Comparison of ENCODE assay signal across 22 cellular contexts in genomic region chr11:4523666-4524065, GRCh38. TPM values are rescaled to one million over a fixed set of nuclear protein-coding genes. Genes with fewer than 3 reads are reported as not detected.
A peak's percentile ranks its signal among the peaks of the same experiment; 100 is the strongest.
DNase-seq lines count a peak whose midpoint lies in the region; ATAC-seq lines count a peak whose summit lies in the region.
"Had no signal": no experiment of that assay in that cellular context is flagged by ENCODE, and none has a peak within 500 bp of the region (broad histone marks: within the 10 kb centered on the region; RNA-seq: fewer than 3 reads in every experiment).

No MANE protein-coding gene starts in this region.

- ATAC-seq in GM18909 (IDR thresholded peaks at IDR 0.05; ENCODE audit: poor library complexity, unreplicated experiment) (no peak), GM18858 (IDR thresholded peaks at IDR 0.05; ENCODE audit: unreplicated experiment) (no peak)
- ATAC-seq: GM12878, GM23338, HepG2 had no signal

- DNase-seq in EH (ENCODE audit: low read depth) (peak; percentile 25), LHCN-M2 (ENCODE audit: low read depth) (peak; percentile 3), fibroblast of peridontal ligament (ENCODE audit: extremely low read depth) (peak; percentile 35), renal cortical epithelial cell (ENCODE audit: low read depth) (peak; percentile 56)
- no peak for DNase-seq in central memory CD4-positive, alpha-beta T cell
- DNase-seq in stimulated activated CD4-positive, alpha-beta T cell treated with anti-CD3 and anti-CD28 coated beads, Interleukin-2, amount 100 ng/mL, for 48 hours = no peak
- DNase-seq: ACHN; CD4-positive, alpha-beta memory T cell; DMS153; DMS79; GF-D8; HCEC 1CT; Karpas-422; KBM-7 had no signal

RNA-seq across cellular contexts. Expression of gene OR52M1, which starts 21.3 kb away (rescaled TPM):
- total RNA-seq in LHCN-M2 (2014; rRNA removed) (not detected in 2 replicates), renal cortical epithelial cell (not detected in 2 replicates)
- not detected for polyA plus RNA-seq in LHCN-M2 (2012)
- total RNA-seq: CD4-positive, alpha-beta memory T cell; Daoy; GM12878; GM23338; HepG2 had no signal
- polyA plus RNA-seq: CD14-positive monocyte; CD4-positive, alpha-beta memory T cell; GM12878; GM23338; HepG2; IgD-negative memory B cell had no signal

RNA-seq across cellular contexts. Expression of gene OR52K1, which starts 41.2 kb away (rescaled TPM):
- total RNA-seq in LHCN-M2 (2014; rRNA removed) (not detected in 2 replicates), renal cortical epithelial cell (not detected in 2 replicates)
- not detected for polyA plus RNA-seq in LHCN-M2 (2012)
- total RNA-seq: CD4-positive, alpha-beta memory T cell; Daoy; GM12878; GM23338; HepG2 had no signal
- polyA plus RNA-seq: CD14-positive monocyte, GM12878, GM23338, HepG2, IgD-negative memory B cell had no signal

RNA-seq across cellular contexts. Expression of gene OR52I2, which starts 57.9 kb away (rescaled TPM):
- total RNA-seq in LHCN-M2 (2014; rRNA removed) (not detected in 2 replicates), renal cortical epithelial cell (not detected in 2 replicates)
- not detected for polyA plus RNA-seq in LHCN-M2 (2012)
- total RNA-seq: CD4-positive, alpha-beta memory T cell; Daoy; GM12878; GM23338; HepG2 had no signal
- polyA plus RNA-seq: CD14-positive monocyte; CD4-positive, alpha-beta memory T cell; HepG2; IgD-negative memory B cell had no signal

Comparison
In these comparisons a context has a peak if more than half of its experiments do, and no peak if none do; other contexts are left out.
1. DNase-seq: peak in EH (single experiment), LHCN-M2 (single experiment), fibroblast of peridontal ligament (single experiment) and renal cortical epithelial cell (single experiment); none in central memory CD4-positive, alpha-beta T cell (single experiment) and stimulated activated CD4-positive, alpha-beta T cell treated with anti-CD3 and anti-CD28 coated beads, Interleukin-2, amount 100 ng/mL, for 48 hours (0 of 2).